Comparison of ENCODE assay signal across 34 cellular contexts in genomic region chr16:69285240-69285639, GRCh38.
"Had no signal": no experiment of that assay in that cellular context is flagged by ENCODE, and none has a peak within 500 bp of the region (broad histone marks: within the 10 kb centered on the region; RNA-seq: fewer than 3 reads in every experiment).

No MANE protein-coding gene starts in this region.

- H3K4me1 ChIP-seq: breast epithelium had no signal

- H3K36me3 ChIP-seq: adrenal gland, breast epithelium had no signal

- DNase-seq: activated B cell treated with CpG ODN at 0.5 μM for 24 hours; activated CD4-positive, alpha-beta memory T cell treated with anti-CD3 and anti-CD28 coated beads for 36 hours; activated CD4-positive, alpha-beta T cell treated with anti-CD3 and anti-CD28 coated beads for 4 hours; activated CD4-positive, alpha-beta T cell treated with anti-CD3 and anti-CD28 coated beads, Interleukin-2, amount 10 ng/mL, durations not matched to agents 24 days and 14 days; activated CD4-positive, alpha-beta T cell treated with anti-CD3 and anti-CD28 coated beads, Interleukin-2, amount 50 U/mL, for 1 hour; activated CD4-positive, alpha-beta T cell treated with anti-CD3 and anti-CD28 coated beads, Interleukin-2, amount 50 U/mL, for 4 hours; activated CD4-positive, CD25-positive, alpha-beta regulatory T cell treated with anti-CD3 and anti-CD28 coated beads, Interleukin-2, amount 50 U/mL, for 72 hours; activated CD8-positive, alpha-beta memory T cell treated with anti-CD3 and anti-CD28 coated beads, Interleukin-2, amount 50 U/mL, for 4 hours; activated CD8-positive, alpha-beta T cell treated with anti-CD3 and anti-CD28 coated beads for 36 hours; activated effector memory CD4-positive, alpha-beta T cell treated with anti-CD3 and anti-CD28 coated beads, Interleukin-2, amount 50 U/mL, for 16 hours; activated gamma-delta T cell treated with Interleukin-2 at 50 U/mL for 16 hours; activated naive CD4-positive, alpha-beta T cell; activated naive CD4-positive, alpha-beta T cell treated with anti-CD3 and anti-CD28 coated beads for 36 hours; activated naive CD4-positive, alpha-beta T cell treated with anti-CD3 and anti-CD28 coated beads, Interleukin-2, amount 50 U/mL, for 16 hours; activated naive CD8-positive, alpha-beta T cell treated with anti-CD3 and anti-CD28 coated beads for 36 hours; activated T-cell treated with anti-CD3 and anti-CD28 coated beads for 4 hours; activated T-cell treated with anti-CD3 and anti-CD28 coated beads, Interleukin-2, amount 50 U/mL, for 1 hour; activated T-cell treated with anti-CD3 and anti-CD28 coated beads, Interleukin-2, amount 50 U/mL, for 4 hours; activated T-cell treated with anti-CD3 and anti-CD28 coated beads, Interleukin-2, amount 50 U/mL, for 72 hours; adrenal gland; amniotic stem cell; aorta; body of pancreas; brain microvascular endothelial cell; central memory CD4-positive, alpha-beta T cell; T-helper 2 cell; T-helper 9 cell had no signal

- H3K9me3 ChIP-seq: adrenal gland, body of pancreas, breast epithelium had no signal

- FAIRE-seq: astrocyte, colon, TTC549 had no signal

- H3K4me3 ChIP-seq: adrenal gland, body of pancreas, breast epithelium had no signal

- ATAC-seq: activated CD8-positive, alpha-beta T cell treated with anti-CD3 and anti-CD28 coated beads for 36 hours; activated naive CD4-positive, alpha-beta T cell treated with anti-CD3 and anti-CD28 coated beads, Interleukin-2, amount 50 U/mL, for 72 hours; activated T-cell treated with anti-CD3 and anti-CD28 coated beads, Interleukin-2, amount 50 U/mL, for 4 hours; activated T-cell treated with anti-CD3 and anti-CD28 coated beads, Interleukin-2, amount 50 U/mL, for 72 hours; activated T-helper 17 cell treated with anti-CD3 and anti-CD28 coated beads, Interleukin-2, amount 50 U/mL, for 72 hours; body of pancreas had no signal

- H3K27me3 ChIP-seq: adrenal gland, body of pancreas, brain microvascular endothelial cell, breast epithelium had no signal

- H3K27ac ChIP-seq: adrenal gland, body of pancreas, brain microvascular endothelial cell, breast epithelium, VCaP had no signal
